In the genomic region with DNA sequence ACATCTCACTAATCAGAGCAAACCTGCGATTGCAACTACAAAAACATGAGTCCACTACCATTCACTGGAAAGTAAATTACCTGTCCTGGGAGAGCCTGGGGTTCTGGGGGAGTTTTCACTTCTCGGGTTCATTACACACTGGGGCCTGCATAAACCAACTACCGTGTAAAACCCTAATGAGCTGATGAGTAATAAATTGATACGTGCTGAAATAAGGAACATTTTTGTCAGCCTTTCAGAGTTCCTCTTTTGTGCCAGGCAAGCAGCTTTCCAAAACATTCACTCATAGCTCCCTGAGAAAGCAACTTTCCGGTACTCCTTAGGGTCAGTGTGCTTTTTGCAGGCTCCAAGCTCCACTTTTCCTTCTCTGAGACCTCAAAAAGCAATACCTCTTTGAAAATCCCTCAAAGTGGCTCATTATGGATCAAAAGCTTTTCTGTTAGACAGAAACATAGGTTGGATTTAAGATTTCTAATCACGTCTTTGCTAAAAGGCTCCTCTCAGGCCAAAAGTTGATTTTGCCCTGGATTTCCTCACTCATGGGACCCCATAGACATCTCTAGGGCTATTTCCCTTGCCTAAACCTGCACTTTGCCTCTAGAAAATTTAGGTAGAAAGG, we compare ENCODE assay signal across 8 cellular contexts.
A peak's percentile ranks its signal among the peaks of the same experiment; 100 is the strongest.
DNase-seq lines count a peak whose midpoint lies in the region; ATAC-seq, FAIRE-seq and TF ChIP-seq lines count a peak whose summit lies in the region.

No MANE protein-coding gene starts in this region.

- H3K36me3 ChIP-seq in smooth muscle cell (ENCODE audit: low read depth) = no peaks in the 10 kb centered on the region
- H3K36me3 ChIP-seq in effector memory CD4-positive, alpha-beta T cell (ENCODE audit: control insufficient read depth, insufficient read depth, low read length) = no peaks in the 10 kb centered on the region

- H3K9me3 Mint-ChIP-seq in dendritic cell treated with granulocyte-macrophage colony-stimulating factor and Interleukin-4, amounts not matched to agents 40 ng/mL and 50 ng/mL, for 4 days = peaks cover 4% of the 10 kb centered on the region

- H3K36me3 Mint-ChIP-seq in dendritic cell treated with granulocyte-macrophage colony-stimulating factor and Interleukin-4, amounts not matched to agents 40 ng/mL and 50 ng/mL, for 4 days (ENCODE audit: low read depth) = peaks cover 50% of the 10 kb centered on the region

- H3K27ac Mint-ChIP-seq in dendritic cell treated with granulocyte-macrophage colony-stimulating factor and Interleukin-4, amounts not matched to agents 40 ng/mL and 50 ng/mL, for 4 days = peak overlapping the region; percentile 90

- no peaks in the 10 kb centered on the region for H4K20me1 ChIP-seq in smooth muscle cell (ENCODE audit: low read depth)

- peak overlapping the region; percentile 39 for H3K9ac ChIP-seq in smooth muscle cell (ENCODE audit: low read depth)

- ATAC-seq in GM21367 (IDR thresholded peaks at IDR 0.05; ENCODE audit: unreplicated experiment) = peak; percentile 79
- ATAC-seq in HG03565 (IDR thresholded peaks at IDR 0.05; ENCODE audit: unreplicated experiment) = peak; percentile 61

- no peak overlapping the region for H3K4me3 ChIP-seq in smooth muscle cell
- no peak overlapping the region for H3K4me3 ChIP-seq in effector memory CD4-positive, alpha-beta T cell (ENCODE audit: insufficient read depth, low read depth, low read length, poor library complexity, severe bottlenecking)

- H3K4me3 Mint-ChIP-seq in dendritic cell treated with granulocyte-macrophage colony-stimulating factor and Interleukin-4, amounts not matched to agents 40 ng/mL and 50 ng/mL, for 4 days = peak overlapping the region; percentile 57

- no peaks in the 10 kb centered on the region for H3K27me3 Mint-ChIP-seq in dendritic cell treated with granulocyte-macrophage colony-stimulating factor and Interleukin-4, amounts not matched to agents 40 ng/mL and 50 ng/mL, for 4 days

- H3K9me3 ChIP-seq in smooth muscle cell (replicated peaks; ENCODE audit: low read depth) = no peaks in the 10 kb centered on the region
- no peaks in the 10 kb centered on the region for H3K9me3 ChIP-seq in effector memory CD4-positive, alpha-beta T cell (ENCODE audit: control insufficient read depth, low read length)

- H2AFZ ChIP-seq in smooth muscle cell (ENCODE audit: low read depth) = peak overlapping the region; percentile 51

- TF ChIP-seq POLR2A in GM12892 (IDR thresholded peaks at IDR 0.05; ENCODE audit: low read depth, low read length) = no peak

- peak overlapping the region; percentile 46 for H3K4me2 ChIP-seq in smooth muscle cell

- peak; percentile 98 for FAIRE-seq in GM12892 (lab: Jason Lieb, UNC)
- FAIRE-seq in RCC 7860 (lab: Jason Lieb, UNC) = no peak
- no peak for FAIRE-seq in urothelium cell line (lab: Jason Lieb, UNC)

- H3K27ac ChIP-seq in smooth muscle cell (ENCODE audit: low read depth) = peak overlapping the region; percentile 90
- H3K27ac ChIP-seq in effector memory CD4-positive, alpha-beta T cell (ENCODE audit: insufficient read depth, low read length, poor library complexity, severe bottlenecking) = no peak overlapping the region

- H3K79me2 ChIP-seq in smooth muscle cell (ENCODE audit: low read depth) = peaks cover 3% of the 10 kb centered on the region

- no peak for TF ChIP-seq CTCF in smooth muscle cell (IDR thresholded peaks at IDR 0.05; ENCODE audit: borderline replicate concordance, insufficient read depth, poor library complexity, severe bottlenecking)

- peaks cover 13% of the 10 kb centered on the region for H3K4me1 ChIP-seq in smooth muscle cell (ENCODE audit: low read depth)
- peaks cover 7% of the 10 kb centered on the region for H3K4me1 ChIP-seq in effector memory CD4-positive, alpha-beta T cell (ENCODE audit: control insufficient read depth, insufficient read depth, low read length, poor library complexity, severe bottlenecking)

- H3K4me1 Mint-ChIP-seq in dendritic cell treated with granulocyte-macrophage colony-stimulating factor and Interleukin-4, amounts not matched to agents 40 ng/mL and 50 ng/mL, for 4 days (ENCODE audit: low read depth) = peaks cover 35% of the 10 kb centered on the region

- intact Hi-C loops in dendritic cell treated with granulocyte-macrophage colony-stimulating factor and Interleukin-4, amounts not matched to agents 40 ng/mL and 50 ng/mL, for 4 days (cut with micrococcal nuclease) = loop anchor here (1.0 to 10.0 kb wide), 2 partner anchors 71 to 203 kb away; no protein-coding TSS in a partner anchor

- no peak for DNase-seq in GM12892 (ENCODE audit: insufficient read length)
- DNase-seq in smooth muscle cell (lab: John Stamatoyannopoulos, UW; ENCODE audit: unreplicated experiment) = no peak
- DNase-seq in RCC 7860 (ENCODE audit: low spot score) = no peak
- no peak for DNase-seq in effector memory CD4-positive, alpha-beta T cell
- no peak for DNase-seq in urothelium cell line (ENCODE audit: low spot score)

- 57% methylated on average over 6 of the region's 6 CpGs for WGBS in smooth muscle cell (ENCODE audit: low lambda C conversion rate)

- no peaks in the 10 kb centered on the region for H3K27me3 ChIP-seq in smooth muscle cell (ENCODE audit: low read depth)
- H3K27me3 ChIP-seq in effector memory CD4-positive, alpha-beta T cell (replicated peaks; ENCODE audit: control insufficient read depth, insufficient read depth, low read length, poor library complexity, severe bottlenecking) = no peaks in the 10 kb centered on the region

- peaks cover 3% of the 10 kb centered on the region for H3F3A ChIP-seq in smooth muscle cell (ENCODE audit: low read depth)
